1 cellular context compared by ENCODE assay signal in genomic region chr2:112954364-112954763, GRCh38.
TF ChIP-seq lines count a peak whose summit lies in the region.

No MANE protein-coding gene starts in this region.

TF ChIP-seq in H1, 55 proteins besides CTCF, POLR2A, EP300 and RAD21:
- TF ChIP-seq E2F6 (IDR thresholded peaks at IDR 0.05) (no peak), KDM1A (IDR thresholded peaks at IDR 0.05; ENCODE audit: borderline replicate concordance, low read length) (no peak), MAFK (IDR thresholded peaks at IDR 0.05; ENCODE audit: low read depth, low read length) (no peak), HDAC6 (IDR thresholded peaks at IDR 0.05; ENCODE audit: low read depth, low read length) (no peak), ATF3 (IDR thresholded peaks at IDR 0.05; ENCODE audit: insufficient read depth, low read depth, low read length) (no peak), YY1 (IDR thresholded peaks at IDR 0.05; ENCODE audit: low read depth, low read length) (no peak), NANOG (IDR thresholded peaks at IDR 0.05; ENCODE audit: insufficient read depth, low read depth, low read length, poor library complexity, severe bottlenecking) (no peak), BRCA1 (IDR thresholded peaks at IDR 0.05; ENCODE audit: low read depth, low read length) (no peak)
